Comparison of ENCODE assay signal across 20 cellular contexts in the genomic region with DNA sequence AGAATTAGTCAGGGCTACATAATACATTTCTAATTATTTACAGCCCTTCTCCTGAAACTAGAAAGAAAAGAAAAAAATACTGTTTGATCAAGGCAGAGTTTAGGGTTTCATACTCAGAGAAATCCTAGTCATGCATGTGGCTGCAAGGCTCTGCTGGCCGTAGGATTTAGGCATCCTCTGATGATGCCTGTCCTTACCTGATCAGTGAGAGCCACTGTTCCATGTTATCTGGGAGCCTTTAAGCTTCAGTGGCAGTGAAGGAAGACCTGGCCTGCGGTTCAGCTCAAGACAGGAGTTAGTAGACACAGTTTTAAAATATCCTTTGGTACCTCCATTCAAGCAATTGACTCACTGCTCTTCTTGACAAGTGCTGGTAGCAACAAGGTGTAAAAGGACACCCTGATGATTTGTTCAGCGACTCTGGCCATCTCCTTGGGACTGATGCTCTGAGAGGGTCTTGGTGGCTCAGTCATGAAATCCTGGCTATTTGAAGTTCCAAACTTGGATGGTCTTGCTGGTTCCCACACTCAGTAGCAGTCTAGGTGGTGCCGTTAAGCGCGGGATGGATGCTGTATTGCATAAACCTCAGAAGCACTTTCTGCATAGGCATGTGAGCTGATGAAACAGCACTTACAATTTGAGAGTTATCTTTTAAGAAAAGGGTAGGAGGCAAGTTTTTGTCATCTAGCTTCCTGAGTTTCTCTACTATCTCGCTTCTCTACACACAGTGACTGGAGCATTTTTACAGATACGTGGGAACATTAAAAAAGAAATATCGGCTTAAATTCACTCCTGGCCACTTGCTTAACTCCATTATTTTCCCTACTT.
A peak's percentile ranks its signal among the peaks of the same experiment; 100 is the strongest.
DNase-seq lines count a peak whose midpoint lies in the region; ATAC-seq, FAIRE-seq and TF ChIP-seq lines count a peak whose summit lies in the region.
"Had no signal": no experiment of that assay in that cellular context is flagged by ENCODE, and none has a peak within 500 bp of the region (broad histone marks: within the 10 kb centered on the region; RNA-seq: fewer than 3 reads in every experiment).

No MANE protein-coding gene starts in this region.

- H3K36me3 Mint-ChIP-seq in activated naive CD4-positive, alpha-beta T cell treated with anti-CD3 and anti-CD28 coated beads for 36 hours (ENCODE audit: low read depth) = no peaks in the 10 kb centered on the region
- no peaks in the 10 kb centered on the region for H3K36me3 Mint-ChIP-seq in activated naive CD4-positive, alpha-beta T cell treated with anti-CD3 and anti-CD28 coated beads, Interleukin-2, amount 50 U/mL, for 72 hours
- no peaks in the 10 kb centered on the region for H3K36me3 Mint-ChIP-seq in activated T-helper 17 cell treated with anti-CD3 and anti-CD28 coated beads, Interleukin-2, amount 50 U/mL, for 72 hours (ENCODE audit: low read depth)
- H3K36me3 Mint-ChIP-seq: activated naive CD4-positive, alpha-beta T cell treated with anti-CD3 and anti-CD28 coated beads, Interleukin-2, amount 10 ng/mL, durations not matched to agents 7 days and 5 days had no signal

- no peaks in the 10 kb centered on the region for H3K9me3 ChIP-seq in HepG2 (ENCODE audit: low read length)
- H3K9me3 ChIP-seq in transverse colon = no peaks in the 10 kb centered on the region
- H3K9me3 ChIP-seq: tibial artery had no signal

- H3K27me3 Mint-ChIP-seq in activated naive CD4-positive, alpha-beta T cell treated with anti-CD3 and anti-CD28 coated beads for 36 hours (ENCODE audit: low read depth) = peaks cover 3% of the 10 kb centered on the region
- H3K27me3 Mint-ChIP-seq in activated T-helper 17 cell treated with anti-CD3 and anti-CD28 coated beads, Interleukin-2, amount 50 U/mL, for 72 hours = peaks cover 9% of the 10 kb centered on the region

- peaks cover 33% of the 10 kb centered on the region for H3K4me1 Mint-ChIP-seq in activated naive CD4-positive, alpha-beta T cell treated with anti-CD3 and anti-CD28 coated beads for 36 hours (ENCODE audit: low read depth)
- peaks cover 15% of the 10 kb centered on the region for H3K4me1 Mint-ChIP-seq in activated T-helper 17 cell treated with anti-CD3 and anti-CD28 coated beads, Interleukin-2, amount 50 U/mL, for 72 hours

- H3K36me3 ChIP-seq in HepG2 (replicated peaks in 1 of 2; ENCODE audit: control insufficient read depth in 1 of 2, insufficient read depth in 2 of 2, low read length in 2 of 2) (peaks cover 2 to 5% of the 10 kb centered on the region in 2 experiments; a peak in 3 of 5 replicates), transverse colon (no peaks in the 10 kb centered on the region)
- H3K36me3 ChIP-seq: tibial artery had no signal

- TF ChIP-seq CTCF in HepG2 (CRISPR knock-in tag; IDR thresholded peaks at IDR 0.05) (no peak), transverse colon (IDR thresholded peaks at IDR 0.05) (no peak)

- intact Hi-C loops in activated naive CD4-positive, alpha-beta T cell treated with anti-CD3 and anti-CD28 coated beads for 36 hours (cut with micrococcal nuclease) = no loop called here
- intact Hi-C loops in HepG2 (cut with micrococcal nuclease; ENCODE audit: unreplicated experiment) (no loop called here), transverse colon (cut with DNase I; ENCODE audit: low total_unique reads) (loop anchor here (5.0 kb wide), 1 partner anchor 43 kb away; no protein-coding TSS in a partner anchor)

- 96% methylated on average over 9 of the region's 9 CpGs for WGBS in HepG2 (ENCODE audit: low lambda C conversion rate)
- 90 to 94% methylated on average over 8 to 9 of the region's 9 CpGs for WGBS in transverse colon (ENCODE audit: low coverage in 1 of 2), 2 donors

- POLR2A ChIA-PET in HepG2 (lab: Yijun Ruan, JAX) = no interaction called here

- peak overlapping the region; percentile 34 for H3K27ac Mint-ChIP-seq in activated naive CD4-positive, alpha-beta T cell treated with anti-CD3 and anti-CD28 coated beads for 36 hours
- no peak overlapping the region for H3K27ac Mint-ChIP-seq in activated naive CD4-positive, alpha-beta T cell treated with anti-CD3 and anti-CD28 coated beads, Interleukin-2, amount 50 U/mL, for 72 hours
- H3K27ac Mint-ChIP-seq in activated T-helper 17 cell treated with anti-CD3 and anti-CD28 coated beads, Interleukin-2, amount 50 U/mL, for 72 hours = no peak overlapping the region

- no peak for TF ChIP-seq POLR2A in HepG2 (IDR thresholded peaks at IDR 0.05; ENCODE audit: insufficient read depth in 1 of 2, low read depth in 2 of 2, low read length in 2 of 2)
- no peak for TF ChIP-seq POLR2A in transverse colon (IDR thresholded peaks at IDR 0.05)

- peak; percentile 25 for DNase-seq in activated naive CD4-positive, alpha-beta T cell treated with anti-CD3 and anti-CD28 coated beads for 36 hours
- DNase-seq in activated naive CD4-positive, alpha-beta T cell treated with anti-CD3 and anti-CD28 coated beads, Interleukin-2, amount 50 U/mL, for 72 hours (ENCODE audit: low spot score in 2 of 2) = no peak
- DNase-seq in HepG2 (ENCODE audit: low spot score) = no peak
- no peak for DNase-seq in transverse colon
- no peak for DNase-seq in dermis blood vessel endothelial cell
- DNase-seq in amniotic stem cell (lab: John Stamatoyannopoulos, UW) = no peak
- DNase-seq: activated naive CD4-positive, alpha-beta T cell treated with anti-CD3 and anti-CD28 coated beads, Interleukin-2, amount 10 ng/mL, durations not matched to agents 7 days and 5 days; effector memory CD4-positive, alpha-beta T cell; foreskin keratinocyte; MV-4-11; NCI-H2029 treated with DMSO at 0.1 percent for 48 hours; NCI-H524 treated with DMSO at 0.1 percent for 48 hours; stimulated activated CD4-positive, alpha-beta T cell treated with anti-CD3 and anti-CD28 coated beads, Interleukin-4, amount 100 ng/mL, for 1 hour; stimulated activated CD8-positive, alpha-beta memory T cell treated with anti-CD3 and anti-CD28 coated beads, Interleukin-4, amount 100 ng/mL, for 48 hours; tibial artery had no signal

- H4K20me1 ChIP-seq in HepG2 (ENCODE audit: insufficient read depth, low read length) = peaks cover 11% of the 10 kb centered on the region; the same call in 1 of the 2 replicates

- peaks cover 5% of the 10 kb centered on the region for H3K4me1 ChIP-seq in HepG2 (ENCODE audit: insufficient read depth, low read length)
- H3K4me1 ChIP-seq in transverse colon = peaks cover 0 to 17% (median 6%) of the 10 kb centered on the region in 4 donors

- no peaks in the 10 kb centered on the region for H3K9me3 Mint-ChIP-seq in activated naive CD4-positive, alpha-beta T cell treated with anti-CD3 and anti-CD28 coated beads for 36 hours
- H3K9me3 Mint-ChIP-seq in activated naive CD4-positive, alpha-beta T cell treated with anti-CD3 and anti-CD28 coated beads, Interleukin-2, amount 50 U/mL, for 72 hours = no peaks in the 10 kb centered on the region
- H3K9me3 Mint-ChIP-seq in activated T-helper 17 cell treated with anti-CD3 and anti-CD28 coated beads, Interleukin-2, amount 50 U/mL, for 72 hours = no peaks in the 10 kb centered on the region
- H3K9me3 Mint-ChIP-seq: activated naive CD4-positive, alpha-beta T cell treated with anti-CD3 and anti-CD28 coated beads, Interleukin-2, amount 10 ng/mL, durations not matched to agents 7 days and 5 days had no signal

- no peak overlapping the region for H3K4me2 ChIP-seq in HepG2 (ENCODE audit: low read depth, low read length)

- no peak overlapping the region for H3K4me3 Mint-ChIP-seq in activated naive CD4-positive, alpha-beta T cell treated with anti-CD3 and anti-CD28 coated beads for 36 hours
- peak overlapping the region; percentile 51 for H3K4me3 Mint-ChIP-seq in activated T-helper 17 cell treated with anti-CD3 and anti-CD28 coated beads, Interleukin-2, amount 50 U/mL, for 72 hours

- no peak for TF ChIP-seq RAD21 in HepG2 (CRISPR knock-in tag; IDR thresholded peaks at IDR 0.05)

- BruUV-seq in HepG2 (replicated peaks; lab: Mats Ljungman, UMichigan) = no TSS peak

- FAIRE-seq in HepG2 (lab: Jason Lieb, UNC) = no peak
- FAIRE-seq: G401.6 had no signal

- CTCF ChIA-PET in activated naive CD4-positive, alpha-beta T cell treated with anti-CD3 and anti-CD28 coated beads for 36 hours (lab: Charles Lee) = interaction anchor here (1.1 to 6.1 kb wide), 5 partner anchors 15 to 163 kb away, joined by 3 to 39 read pairs (median 7); partner anchors contain the start of gene SAMD4A
- CTCF ChIA-PET in HepG2 (lab: Yijun Ruan, JAX; ENCODE audit: low intra/inter-chr PET ratio, low total read pairs) = no interaction called here

- ATAC-seq in activated naive CD4-positive, alpha-beta T cell treated with anti-CD3 and anti-CD28 coated beads, Interleukin-2, amount 50 U/mL, for 72 hours = no peak
- no peak for ATAC-seq in activated T-helper 17 cell treated with anti-CD3 and anti-CD28 coated beads, Interleukin-2, amount 50 U/mL, for 72 hours (replicated peaks)
- ATAC-seq in HepG2 (no peak), HG03159 (IDR thresholded peaks at IDR 0.05; ENCODE audit: unreplicated experiment) (no peak)
- ATAC-seq: foreskin keratinocyte, HCT116 had no signal

- no peak overlapping the region for H3K4me3 ChIP-seq in HepG2 (replicated peaks in 1 of 3; ENCODE audit: insufficient read depth in 1 of 3, low read depth in 2 of 3, low read length in 3 of 3)
- H3K4me3 ChIP-seq in transverse colon = no peak overlapping the region
- H3K4me3 ChIP-seq: lung, tibial artery had no signal

- TF ChIP-seq EP300 in HepG2 (IDR thresholded peaks at IDR 0.05; ENCODE audit: low read depth in 2 of 2, low read length in 2 of 2) = no peak
- TF ChIP-seq EP300 in HepG2 (CRISPR knock-in tag; IDR thresholded peaks at IDR 0.05; ENCODE audit: borderline replicate concordance) = no peak
- no peak for TF ChIP-seq EP300 in transverse colon (IDR thresholded peaks at IDR 0.05; ENCODE audit: low read depth)

- H3K27me3 ChIP-seq in HepG2 (ENCODE audit: control insufficient read depth in 1 of 2, insufficient read depth in 2 of 2, low read length in 2 of 2) = no peaks in the 10 kb centered on the region
- H3K27me3 ChIP-seq in transverse colon = no peaks in the 10 kb centered on the region
- H3K27me3 ChIP-seq: foreskin keratinocyte, tibial artery had no signal

- no peak overlapping the region for H3K27ac ChIP-seq in HepG2 (ENCODE audit: extremely low read length, insufficient read depth, low read length)
- H3K27ac ChIP-seq in transverse colon = peak overlapping the region; percentile 1 to 74 (median 64)
- H3K27ac ChIP-seq: foreskin keratinocyte had no signal

- in situ Hi-C loops in HepG2 (cut with HindIII; ENCODE audit: extremely low pct_ligation_motif_present, low pct_unique_long_range_greater_than_20kb) (no loop called here), transverse colon (cut with MboI; ENCODE audit: low pct_ligation_motif_present in 1 of 4, low pct_unique_long_range_greater_than_20kb in 1 of 4, low sequenced_read_pairs in 3 of 4) (no loop called here)

- H3K79me2 ChIP-seq in HepG2 (ENCODE audit: insufficient read depth, low read length) = peaks cover under 1% of the 10 kb centered on the region

- no peak overlapping the region for H3K9ac ChIP-seq in HepG2 (ENCODE audit: insufficient read depth, low read depth, low read length)

- H2AFZ ChIP-seq in HepG2 (ENCODE audit: low read length) = no peak overlapping the region
